In genomic region chr9:21110708-21111576, GRCh38 we compare ENCODE assay signal across 8 cellular contexts. TPM values are rescaled to one million over a fixed set of nuclear protein-coding genes. Genes with fewer than 3 reads are reported as not detected.
DNase-seq lines count a peak whose midpoint lies in the region; ATAC-seq, FAIRE-seq and TF ChIP-seq lines count a peak whose summit lies in the region.

No MANE protein-coding gene starts in this region.

- no peak overlapping the region for H2BK15ac ChIP-seq in H1 (ENCODE audit: low read length)

- BruUV-seq in PC-9 (replicated peaks; lab: Mats Ljungman, UMichigan): no TSS peak

- peak; percentile 82 to 87 for ATAC-seq in activated naive CD4-positive, alpha-beta T cell treated with anti-CD3 and anti-CD28 coated beads, Interleukin-2, amount 50 U/mL, for 72 hours
- peak; percentile 79 for ATAC-seq in memory B cell (ENCODE audit: low read depth)

- H3K4me3 ChIP-seq in Karpas-422 (ENCODE audit: low read length): no peak overlapping the region
- H3K4me3 ChIP-seq in PC-9: no peak overlapping the region
- H3K4me3 ChIP-seq in H1 (ENCODE audit: extremely low read depth in 1 of 4, insufficient read depth in 2 of 4, low read depth in 3 of 4, low read length in 4 of 4): no peak overlapping the region
- H3K4me3 ChIP-seq in effector memory CD4-positive, alpha-beta T cell (ENCODE audit: insufficient read depth, low read depth, low read length, poor library complexity, severe bottlenecking): no peak overlapping the region

- H3K79me2 ChIP-seq in Karpas-422 (ENCODE audit: low read length): no peaks in the 10 kb centered on the region
- no peaks in the 10 kb centered on the region for H3K79me2 ChIP-seq in PC-9 (ENCODE audit: low read depth)
- no peaks in the 10 kb centered on the region for H3K79me2 ChIP-seq in H1 (ENCODE audit: control insufficient read depth in 1 of 2, insufficient read depth in 2 of 2, low read length in 2 of 2)

- H4K20me1 ChIP-seq in Karpas-422 (ENCODE audit: insufficient read depth, low read depth, low read length): no peaks in the 10 kb centered on the region
- no peaks in the 10 kb centered on the region for H4K20me1 ChIP-seq in PC-9 (ENCODE audit: insufficient read depth)
- H4K20me1 ChIP-seq in H1 (replicated peaks in 1 of 2; ENCODE audit: control insufficient read depth in 1 of 2, insufficient read depth in 2 of 2, low read length in 2 of 2): no peaks in the 10 kb centered on the region

- no peaks in the 10 kb centered on the region for H3K4me1 Mint-ChIP-seq in memory B cell

- no peaks in the 10 kb centered on the region for H3F3A ChIP-seq in PC-9 (ENCODE audit: insufficient read depth, low read depth)

- no peak overlapping the region for H3K23ac ChIP-seq in H1 (ENCODE audit: insufficient read length)

- no peaks in the 10 kb centered on the region for H3K9me2 ChIP-seq in Karpas-422 (replicated peaks; ENCODE audit: insufficient read depth, low read length)
- no peaks in the 10 kb centered on the region for H3K9me2 ChIP-seq in PC-9 (ENCODE audit: insufficient read depth)

- no peak overlapping the region for H3K27ac Mint-ChIP-seq in activated naive CD4-positive, alpha-beta T cell treated with anti-CD3 and anti-CD28 coated beads, Interleukin-2, amount 50 U/mL, for 72 hours
- no peak overlapping the region for H3K27ac Mint-ChIP-seq in memory B cell

- no peaks in the 10 kb centered on the region for H3K36me3 Mint-ChIP-seq in activated naive CD4-positive, alpha-beta T cell treated with anti-CD3 and anti-CD28 coated beads, Interleukin-2, amount 50 U/mL, for 72 hours
- H3K36me3 Mint-ChIP-seq in memory B cell: no peaks in the 10 kb centered on the region

- H3K27me3 Mint-ChIP-seq in memory B cell: peaks cover 3% of the 10 kb centered on the region

- H3K56ac ChIP-seq in H1 (replicated peaks; ENCODE audit: insufficient read length, low read depth, low read length): no peak overlapping the region

- TF ChIP-seq POLR2A in H54 (IDR thresholded peaks at IDR 0.05; ENCODE audit: low read depth, low read length) (no peak), H1 (IDR thresholded peaks at IDR 0.05; ENCODE audit: control extremely low read depth in 1 of 2, low read depth in 2 of 2, low read length in 2 of 2) (no peak)

- no peak overlapping the region for H3K4me3 Mint-ChIP-seq in memory B cell

- H2AFZ ChIP-seq in Karpas-422 (ENCODE audit: low read length) (no peak overlapping the region), PC-9 (no peak overlapping the region), H1 (ENCODE audit: low read length) (no peak overlapping the region)

- H3K36me3 ChIP-seq in Karpas-422 (ENCODE audit: insufficient read depth, low read length): no peaks in the 10 kb centered on the region
- H3K36me3 ChIP-seq in PC-9 (ENCODE audit: low read depth): no peaks in the 10 kb centered on the region
- H3K36me3 ChIP-seq in H1 (ENCODE audit: control insufficient read depth in 2 of 4, insufficient read depth in 4 of 4, low read length in 3 of 4): no peaks in the 10 kb centered on the region
- H3K36me3 ChIP-seq in effector memory CD4-positive, alpha-beta T cell (ENCODE audit: control insufficient read depth, insufficient read depth, low read length): no peaks in the 10 kb centered on the region

- FAIRE-seq in H54 (lab: Jason Lieb, UNC): peak; percentile 99
- peak; percentile 100 for FAIRE-seq in H1 (lab: Jason Lieb, UNC)

- no peak overlapping the region for H4K5ac ChIP-seq in H1 (ENCODE audit: insufficient read length, low read depth, low read length)

- no peak overlapping the region for H4K8ac ChIP-seq in H1 (ENCODE audit: extremely low read depth, insufficient read depth, low read length)

- H3K23me2 ChIP-seq in H1 (ENCODE audit: low read depth, low read length): no peaks in the 10 kb centered on the region

- no peak overlapping the region for H3K27ac ChIP-seq in Karpas-422 (ENCODE audit: low read length)
- no peak overlapping the region for H3K27ac ChIP-seq in PC-9
- no peak overlapping the region for H3K27ac ChIP-seq in H1 (ENCODE audit: low read depth, low read length)
- H3K27ac ChIP-seq in effector memory CD4-positive, alpha-beta T cell (ENCODE audit: insufficient read depth, low read length, poor library complexity, severe bottlenecking): no peak overlapping the region

- 24% methylated on average over 4 of the region's 4 CpGs; no CpG with 5 or more reads in 1 of the 2 experiments for WGBS in H1 (ENCODE audit: extremely low coverage in 1 of 2, insufficient coverage in 1 of 2, insufficient read length in 1 of 2, insufficient replicate concordance in 2 of 2, low coverage in 1 of 2, low lambda C conversion rate in 2 of 2, missing lambda C conversion rate in 1 of 2), 2 experiments

- no peak overlapping the region for H2BK5ac ChIP-seq in H1 (ENCODE audit: low read depth, low read length)

- H3K9me3 Mint-ChIP-seq in activated naive CD4-positive, alpha-beta T cell treated with anti-CD3 and anti-CD28 coated beads, Interleukin-2, amount 50 U/mL, for 72 hours: no peaks in the 10 kb centered on the region
- no peaks in the 10 kb centered on the region for H3K9me3 Mint-ChIP-seq in memory B cell

- H3K9me3 ChIP-seq in Karpas-422 (ENCODE audit: low read length) (no peaks in the 10 kb centered on the region), PC-9 (ENCODE audit: insufficient read depth, low read depth) (no peaks in the 10 kb centered on the region), H1 (ENCODE audit: insufficient read depth in 2 of 2, low read depth in 1 of 2, low read length in 1 of 2) (no peaks in the 10 kb centered on the region)
- no peaks in the 10 kb centered on the region for H3K9me3 ChIP-seq in effector memory CD4-positive, alpha-beta T cell (ENCODE audit: control insufficient read depth, low read length)

- H2BK12ac ChIP-seq in H1 (ENCODE audit: low read depth, low read length): no peak overlapping the region

- H3K14ac ChIP-seq in H1 (ENCODE audit: insufficient read length): no peak overlapping the region

- TF ChIP-seq EP300 in H1 (IDR thresholded peaks at IDR 0.05; ENCODE audit: borderline replicate concordance in 1 of 2, low read depth in 2 of 2, low read length in 2 of 2): no peak

- H3K4me1 ChIP-seq in Karpas-422 (ENCODE audit: low read length): no peaks in the 10 kb centered on the region
- H3K4me1 ChIP-seq in PC-9 (replicated peaks; ENCODE audit: insufficient read depth): no peaks in the 10 kb centered on the region
- H3K4me1 ChIP-seq in H1 (replicated peaks in 1 of 4; ENCODE audit: control insufficient read depth in 3 of 4, insufficient read depth in 4 of 4, low read length in 3 of 4): no peaks in the 10 kb centered on the region
- no peaks in the 10 kb centered on the region for H3K4me1 ChIP-seq in effector memory CD4-positive, alpha-beta T cell (ENCODE audit: control insufficient read depth, insufficient read depth, low read length, poor library complexity, severe bottlenecking)

- H3K27me3 ChIP-seq in Karpas-422 (ENCODE audit: low read length) (no peaks in the 10 kb centered on the region), PC-9 (ENCODE audit: insufficient read depth, low read depth) (no peaks in the 10 kb centered on the region), H1 (replicated peaks in 1 of 4; ENCODE audit: control insufficient read depth in 3 of 4, extremely low read depth in 1 of 4, insufficient read depth in 3 of 4, low read length in 3 of 4) (no peaks in the 10 kb centered on the region)
- no peaks in the 10 kb centered on the region for H3K27me3 ChIP-seq in effector memory CD4-positive, alpha-beta T cell (replicated peaks; ENCODE audit: control insufficient read depth, insufficient read depth, low read length, poor library complexity, severe bottlenecking)

- no peak overlapping the region for H3K4ac ChIP-seq in H1 (replicated peaks; ENCODE audit: insufficient read length, low read depth, low read length)

- H4K91ac ChIP-seq in H1 (replicated peaks; ENCODE audit: insufficient read length, low read length): no peak overlapping the region

- CTCF ChIA-PET in PC-9 (lab: Charles Lee) (interaction anchor here (0.6 to 1.3 kb wide), 4 partner anchors 32 to 1880 kb away, joined by 3 to 7 read pairs (median 5); no protein-coding TSS in a partner anchor), H1 (lab: Charles Lee; ENCODE audit: partially characterized antibody) (interaction anchor here (0.7 to 3.1 kb wide), 31 partner anchors 8 to 1400 kb away, joined by 3 to 27 read pairs (median 4); partner anchors contain the start of genes IFNB1 and IFNW1)

- peak; percentile 82 for TF ChIP-seq CTCF in PC-9 (conservative IDR thresholded peaks at IDR 0.05)
- TF ChIP-seq CTCF in H1 (IDR thresholded peaks at IDR 0.05; ENCODE audit: control extremely low read depth in 1 of 3, insufficient read depth in 1 of 3, low read depth in 1 of 3, low read length in 3 of 3): peak in 2 of 3 experiments; percentile 74 to 86; a peak in 3 of 4 replicates

- TF ChIP-seq RAD21 in H1 (IDR thresholded peaks at IDR 0.05 in 1 of 2, conservative IDR thresholded peaks at IDR 0.05 in 1 of 2; ENCODE audit: low read depth in 2 of 2, low read length in 2 of 2): peak; percentile 97

- no peak overlapping the region for H2BK20ac ChIP-seq in H1 (ENCODE audit: low read length)

- DNase-seq in activated naive CD4-positive, alpha-beta T cell treated with anti-CD3 and anti-CD28 coated beads, Interleukin-2, amount 50 U/mL, for 72 hours (ENCODE audit: low spot score in 2 of 2): peak in 1 of 2 donors; percentile 20
- no peak for DNase-seq in activated naive CD4-positive, alpha-beta T cell treated with Interleukin-2 at 50 U/mL for 16 hours
- DNase-seq in H54 (ENCODE audit: insufficient read length, low spot score) (no peak), Karpas-422 (peak; percentile 90), PC-9 (peak; percentile 4 to 45), H1 (ENCODE audit: low read depth in 1 of 2, low spot score in 2 of 2) (no peak), memory B cell (ENCODE audit: low spot score in 2 of 2) (peak in 1 of 2 donors; percentile 44)
- DNase-seq in effector memory CD4-positive, alpha-beta T cell: no peak

- H3K18ac ChIP-seq in H1 (ENCODE audit: extremely low read depth, low read length): no peak overlapping the region

- H3K79me1 ChIP-seq in H1 (ENCODE audit: low read depth, low read length): no peaks in the 10 kb centered on the region

- intact Hi-C loops in PC-9 (cut with micrococcal nuclease; ENCODE audit: unreplicated experiment): loop anchor here (1.0 to 2.0 kb wide), 3 partner anchors 170 to 755 kb away; no protein-coding TSS in a partner anchor

- H2AK5ac ChIP-seq in H1 (ENCODE audit: low read depth, low read length): no peak overlapping the region

- H3K9ac ChIP-seq in Karpas-422 (ENCODE audit: low read length) (no peak overlapping the region), H1 (replicated peaks in 1 of 4; ENCODE audit: extremely low read depth in 1 of 4, low read depth in 3 of 4, low read length in 3 of 4) (no peak overlapping the region)

- POLR2A ChIA-PET in PC-9 (lab: Charles Lee; ENCODE audit: unreplicated experiment): no interaction called here
- POLR2A ChIA-PET in H1 (lab: Charles Lee; ENCODE audit: partially characterized antibody): no interaction called here

- no peak overlapping the region for H2BK120ac ChIP-seq in H1 (replicated peaks; ENCODE audit: low read depth, low read length)

- H3K4me2 ChIP-seq in Karpas-422 (ENCODE audit: low read depth, low read length, poor library complexity, severe bottlenecking) (no peak overlapping the region), PC-9 (no peak overlapping the region), H1 (ENCODE audit: insufficient read depth in 1 of 2, low read depth in 2 of 2, low read length in 2 of 2) (no peak overlapping the region)

RNA-seq across cellular contexts. Expression of gene IFNW1, which starts 30.7 kb away (rescaled TPM):
- not detected for total RNA-seq in activated naive CD4-positive, alpha-beta T cell treated with anti-CD3 and anti-CD28 coated beads, Interleukin-2, amount 50 U/mL, for 72 hours
- not detected in 2 replicates for total RNA-seq in Karpas-422 (2014; rRNA removed; shearing (Covaris generic); ENCODE audit: low replicate concordance)
- not detected in 2 replicates for total RNA-seq in PC-9 (2021)
- total RNA-seq in H1 (2021; fragmentation: NEBNext Ultra II Directional; extraction: Animal tissue kit (Norgen Biotek cat#: 25700)): not detected in 2 replicates
- polyA plus RNA-seq in H1 (2011; rRNA removed): not detected in 2 replicates
- polyA plus RNA-seq in H1 (2011; cell fraction: cytosol; rRNA removed): not detected
- polyA plus RNA-seq in H1 (2011; cell fraction: nucleus; rRNA removed): not detected
- not detected in 4 replicates for polyA plus RNA-seq in H1 (2012, experiment 1 of 2)
- polyA plus RNA-seq in H1 (2012, experiment 2 of 2): not detected
- polyA plus RNA-seq in H1 (2013, experiment 1 of 2): not detected
- polyA plus RNA-seq in H1 (2013, experiment 2 of 2): not detected
- not detected in 2 replicates for polyA minus RNA-seq in H1 (2011; rRNA and poly(A)+ RNA removed)
- polyA minus RNA-seq in H1 (2011; cell fraction: cytosol; rRNA and poly(A)+ RNA removed): not detected
- polyA minus RNA-seq in H1 (2011; cell fraction: nucleus; rRNA and poly(A)+ RNA removed): not detected

RNA-seq across cellular contexts. Expression of gene IFNB1, which starts 33.2 kb away (rescaled TPM):
- under 1 TPM; 0.46 to 0.80 TPM for total RNA-seq in activated naive CD4-positive, alpha-beta T cell treated with anti-CD3 and anti-CD28 coated beads, Interleukin-2, amount 50 U/mL, for 72 hours
- total RNA-seq in Karpas-422 (2014; rRNA removed; shearing (Covaris generic); ENCODE audit: low replicate concordance): 0.51 TPM in 1 of 2 replicates, not detected in the other
- total RNA-seq in PC-9 (2021): not detected in 2 replicates
- total RNA-seq in H1 (2021; fragmentation: NEBNext Ultra II Directional; extraction: Animal tissue kit (Norgen Biotek cat#: 25700)): not detected in 2 replicates
- polyA plus RNA-seq in H1 (2011; rRNA removed): not detected in 2 replicates
- not detected for polyA plus RNA-seq in H1 (2011; cell fraction: cytosol; rRNA removed)
- not detected for polyA plus RNA-seq in H1 (2011; cell fraction: nucleus; rRNA removed)
- not detected in 4 replicates for polyA plus RNA-seq in H1 (2012, experiment 1 of 2)
- polyA plus RNA-seq in H1 (2012, experiment 2 of 2): not detected
- not detected for polyA plus RNA-seq in H1 (2013, experiment 1 of 2)
- not detected for polyA plus RNA-seq in H1 (2013, experiment 2 of 2)
- polyA minus RNA-seq in H1 (2011; rRNA and poly(A)+ RNA removed): not detected in 2 replicates
- not detected for polyA minus RNA-seq in H1 (2011; cell fraction: cytosol; rRNA and poly(A)+ RNA removed)
- not detected for polyA minus RNA-seq in H1 (2011; cell fraction: nucleus; rRNA and poly(A)+ RNA removed)

RNA-seq across cellular contexts. Expression of gene IFNA21, which starts 55.5 kb away (rescaled TPM):
- total RNA-seq in activated naive CD4-positive, alpha-beta T cell treated with anti-CD3 and anti-CD28 coated beads, Interleukin-2, amount 50 U/mL, for 72 hours: not detected
- total RNA-seq in Karpas-422 (2014; rRNA removed; shearing (Covaris generic); ENCODE audit: low replicate concordance): not detected in 2 replicates
- not detected in 2 replicates for total RNA-seq in PC-9 (2021)
- not detected in 2 replicates for total RNA-seq in H1 (2021; fragmentation: NEBNext Ultra II Directional; extraction: Animal tissue kit (Norgen Biotek cat#: 25700))
- not detected in 2 replicates for polyA plus RNA-seq in H1 (2011; rRNA removed)
- polyA plus RNA-seq in H1 (2011; cell fraction: cytosol; rRNA removed): not detected
- not detected for polyA plus RNA-seq in H1 (2011; cell fraction: nucleus; rRNA removed)
- polyA plus RNA-seq in H1 (2012, experiment 1 of 2): not detected in 4 replicates
- polyA plus RNA-seq in H1 (2012, experiment 2 of 2): not detected
- polyA plus RNA-seq in H1 (2013, experiment 1 of 2): not detected
- not detected for polyA plus RNA-seq in H1 (2013, experiment 2 of 2)
- not detected in 2 replicates for polyA minus RNA-seq in H1 (2011; rRNA and poly(A)+ RNA removed)
- not detected for polyA minus RNA-seq in H1 (2011; cell fraction: cytosol; rRNA and poly(A)+ RNA removed)
- not detected for polyA minus RNA-seq in H1 (2011; cell fraction: nucleus; rRNA and poly(A)+ RNA removed)

Comparison
In these comparisons a context has a peak if more than half of its experiments do, and no peak if none do; other contexts are left out.
1. DNase-seq: peak in Karpas-422 (single experiment) and PC-9 (2 of 2); none in activated naive CD4-positive, alpha-beta T cell treated with Interleukin-2 at 50 U/mL for 16 hours (single experiment), H54 (single experiment), H1 (0 of 2) and effector memory CD4-positive, alpha-beta T cell (0 of 3).